Comparison of ENCODE assay signal across 19 cellular contexts in the genomic region with DNA sequence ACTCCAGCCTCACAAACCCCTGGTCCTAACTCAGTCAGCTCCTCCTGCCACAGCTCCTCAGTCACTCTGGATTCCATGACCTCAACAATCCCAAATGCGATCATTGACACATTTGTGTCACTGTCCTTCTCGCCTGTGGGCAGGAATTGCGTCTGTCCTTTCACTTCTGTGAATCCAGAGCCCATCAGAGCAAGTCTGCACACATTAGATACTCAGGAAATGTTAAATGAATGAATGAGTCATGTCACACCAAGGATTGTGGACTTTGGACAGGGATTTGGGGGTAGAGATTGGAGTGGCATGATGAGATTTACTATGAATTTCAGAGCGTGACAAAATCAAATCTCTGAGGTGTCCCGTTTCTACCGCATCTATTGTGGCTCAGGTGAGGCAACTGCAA. TPM values are rescaled to one million over a fixed set of nuclear protein-coding genes. Genes with fewer than 3 reads are reported as not detected.
DNase-seq lines count a peak whose midpoint lies in the region; FAIRE-seq and TF ChIP-seq lines count a peak whose summit lies in the region.
"Had no signal": no experiment of that assay in that cellular context is flagged by ENCODE, and none has a peak within 500 bp of the region (broad histone marks: within the 10 kb centered on the region; RNA-seq: fewer than 3 reads in every experiment).

No MANE protein-coding gene starts in this region.

- no peak overlapping the region for H2AFZ ChIP-seq in H1 (ENCODE audit: low read length)
- no peak overlapping the region for H2AFZ ChIP-seq in osteoblast (ENCODE audit: low read length)
- no peak overlapping the region for H2AFZ ChIP-seq in H9 (ENCODE audit: low read length)

- no peak overlapping the region for H3K4me2 ChIP-seq in H1 (ENCODE audit: insufficient read depth in 1 of 2, low read depth in 2 of 2, low read length in 2 of 2)
- H3K4me2 ChIP-seq in osteoblast (ENCODE audit: insufficient read depth, low read length), result peak overlapping the region; percentile 15
- H3K4me2 ChIP-seq in H9 (ENCODE audit: insufficient read depth, insufficient read length, low read length), result no peak overlapping the region
- H3K4me2 ChIP-seq: BLaER1 had no signal

- peaks cover 8% of the 10 kb centered on the region for H3K27me3 Mint-ChIP-seq in activated naive CD4-positive, alpha-beta T cell treated with anti-CD3 and anti-CD28 coated beads for 36 hours (ENCODE audit: low read depth)
- H3K27me3 Mint-ChIP-seq in H9 (ENCODE audit: low read depth), result peaks cover 3% of the 10 kb centered on the region

- WGBS in H1 (ENCODE audit: extremely low coverage in 1 of 2, insufficient coverage in 1 of 2, insufficient read length in 1 of 2, insufficient replicate concordance in 2 of 2, low coverage in 1 of 2, low lambda C conversion rate in 2 of 2, missing lambda C conversion rate in 1 of 2), 2 experiments, result 95% methylated on average over 6 of the region's 6 CpGs; no CpG with 5 or more reads in 1 of the 2 experiments
- whole genome bisulfite sequencing in H9 (ENCODE audit: extremely low coverage, insufficient read length, low lambda C conversion rate), result no CpG with 5 or more reads among the region's 6 CpGs

- POLR2A ChIA-PET in H1 (lab: Charles Lee; ENCODE audit: partially characterized antibody), result no interaction called here

- DNase-seq in DMS53 treated with DMSO at 0.1 percent for 48 hours (lab: John Stamatoyannopoulos, UW; ENCODE audit: unreplicated experiment) (peak; percentile 87), LHCN-M2 (ENCODE audit: low read depth) (peak; percentile 21), H1 (ENCODE audit: low read depth in 1 of 2, low spot score in 2 of 2) (no peak), osteoblast (ENCODE audit: insufficient read length, low spot score, missing footprints) (no peak), GM12891 (ENCODE audit: insufficient read length, low spot score) (no peak), GM19239 (ENCODE audit: insufficient read length, low spot score) (no peak), H9 (no peak)
- no peak for DNase-seq in activated naive CD4-positive, alpha-beta T cell treated with anti-CD3 and anti-CD28 coated beads for 36 hours
- DNase-seq: activated CD4-positive, alpha-beta memory T cell treated with anti-CD3 and anti-CD28 coated beads for 36 hours; adrenal gland; cerebellar nuclear complex; immature natural killer cell; NCI-H1092 treated with DMSO at 0.1 percent for 48 hours; ovary; stomach had no signal

- no peak for TF ChIP-seq POLR2A in H1 (IDR thresholded peaks at IDR 0.05; ENCODE audit: control extremely low read depth in 1 of 2, low read depth in 2 of 2, low read length in 2 of 2)
- no peak for TF ChIP-seq POLR2A in GM12891 (IDR thresholded peaks at IDR 0.05; ENCODE audit: low read depth, low read length)

- H2BK5ac ChIP-seq in H1 (ENCODE audit: low read depth, low read length), result no peak overlapping the region
- no peak overlapping the region for H2BK5ac ChIP-seq in H9 (ENCODE audit: insufficient read length, low read length)

- no peak overlapping the region for H2BK15ac ChIP-seq in H1 (ENCODE audit: low read length)
- no peak overlapping the region for H2BK15ac ChIP-seq in H9 (ENCODE audit: low read depth, low read length)

- intact Hi-C loops in activated naive CD4-positive, alpha-beta T cell treated with anti-CD3 and anti-CD28 coated beads for 36 hours (cut with micrococcal nuclease), result loop anchor here (2.0 kb wide), 1 partner anchor 73 kb away; no protein-coding TSS in a partner anchor

- H4K91ac ChIP-seq in H1 (replicated peaks; ENCODE audit: insufficient read length, low read length) (no peak overlapping the region), H9 (ENCODE audit: insufficient read length, low read depth, low read length) (no peak overlapping the region)

- no peak overlapping the region for H2AK5ac ChIP-seq in H1 (ENCODE audit: low read depth, low read length)
- H2AK5ac ChIP-seq in H9 (ENCODE audit: insufficient read length, low read length), result no peak overlapping the region

- no peak for TF ChIP-seq RAD21 in H1 (IDR thresholded peaks at IDR 0.05 in 1 of 2, conservative IDR thresholded peaks at IDR 0.05 in 1 of 2; ENCODE audit: low read depth in 2 of 2, low read length in 2 of 2)

- H3K23ac ChIP-seq in H1 (ENCODE audit: insufficient read length) (no peak overlapping the region), H9 (ENCODE audit: insufficient read length, low read depth, low read length) (no peak overlapping the region)

- H3K9me3 ChIP-seq in H1 (ENCODE audit: insufficient read depth in 2 of 2, low read depth in 1 of 2, low read length in 1 of 2), result no peaks in the 10 kb centered on the region
- H3K9me3 ChIP-seq in osteoblast (ENCODE audit: low read depth, low read length), result no peaks in the 10 kb centered on the region
- H3K9me3 ChIP-seq in H9 (ENCODE audit: control insufficient read depth, low read depth, low read length), result no peaks in the 10 kb centered on the region
- H3K9me3 ChIP-seq: adrenal gland, BLaER1, ovary, SJSA1 had no signal

- H3K4me1 Mint-ChIP-seq in activated naive CD4-positive, alpha-beta T cell treated with anti-CD3 and anti-CD28 coated beads for 36 hours (ENCODE audit: low read depth), result peaks cover 4% of the 10 kb centered on the region
- H3K4me1 Mint-ChIP-seq in H9, result peaks cover 0 to 4% of the 10 kb centered on the region in 2 experiments; a peak in 1 of 4 replicates

- H3K4me1 ChIP-seq in H1 (replicated peaks in 1 of 4; ENCODE audit: control insufficient read depth in 3 of 4, insufficient read depth in 4 of 4, low read length in 3 of 4) (no peaks in the 10 kb centered on the region), osteoblast (ENCODE audit: insufficient read depth, low read length) (peaks cover 18% of the 10 kb centered on the region), H9 (ENCODE audit: insufficient read depth, low read length) (no peaks in the 10 kb centered on the region)
- H3K4me1 ChIP-seq: adrenal gland had no signal

- TF ChIP-seq CTCF in H1 (IDR thresholded peaks at IDR 0.05; ENCODE audit: control extremely low read depth in 1 of 3, insufficient read depth in 1 of 3, low read depth in 1 of 3, low read length in 3 of 3), result no peak
- TF ChIP-seq CTCF in osteoblast (IDR thresholded peaks at IDR 0.05; ENCODE audit: extremely low read depth, low read depth, low read length), result no peak
- TF ChIP-seq CTCF in H9 (conservative IDR thresholded peaks at IDR 0.05), result no peak

- H3K27ac Mint-ChIP-seq in activated naive CD4-positive, alpha-beta T cell treated with anti-CD3 and anti-CD28 coated beads for 36 hours, result no peak overlapping the region
- H3K27ac Mint-ChIP-seq in H9, result no peak overlapping the region
- H3K27ac Mint-ChIP-seq: activated CD4-positive, alpha-beta memory T cell treated with anti-CD3 and anti-CD28 coated beads for 36 hours; activated T-helper 1 cell treated with anti-CD3 and anti-CD28 coated beads, Interleukin-12 subunit alpha, Interleukin-12 subunit beta, Interleukin-2, Interleukin-4 antibody, amounts not matched to agents 30 ng/mL and 10 ng/mL and 1 ng/mL, durations not matched to agents 14 hours and 24 hours and 36 hours had no signal

- H2BK120ac ChIP-seq in H1 (replicated peaks; ENCODE audit: low read depth, low read length) (no peak overlapping the region), H9 (ENCODE audit: low read depth, low read length, poor library complexity, severe bottlenecking) (no peak overlapping the region)

- H3K79me1 ChIP-seq in H1 (ENCODE audit: low read depth, low read length) (no peaks in the 10 kb centered on the region), H9 (ENCODE audit: insufficient read depth, low read depth, low read length, poor library complexity, severe bottlenecking) (no peaks in the 10 kb centered on the region)

- H3K14ac ChIP-seq in H1 (ENCODE audit: insufficient read length), result no peak overlapping the region
- H3K14ac ChIP-seq in H9 (ENCODE audit: insufficient read depth, low read length), result no peak overlapping the region

- H3K36me3 Mint-ChIP-seq in activated naive CD4-positive, alpha-beta T cell treated with anti-CD3 and anti-CD28 coated beads for 36 hours (ENCODE audit: low read depth), result no peaks in the 10 kb centered on the region
- peaks cover 0 to 4% (median 0%) of the 10 kb centered on the region in 3 experiments; a peak in 2 of 7 replicates for H3K36me3 Mint-ChIP-seq in H9 (ENCODE audit: insufficient read depth in 1 of 3, low read depth in 3 of 3)
- H3K36me3 Mint-ChIP-seq: activated CD4-positive, alpha-beta memory T cell treated with anti-CD3 and anti-CD28 coated beads for 36 hours had no signal

- H4K8ac ChIP-seq in H1 (ENCODE audit: extremely low read depth, insufficient read depth, low read length), result no peak overlapping the region
- no peak overlapping the region for H4K8ac ChIP-seq in H9 (replicated peaks; ENCODE audit: insufficient read length, low read depth, low read length)

- H3K23me2 ChIP-seq in H1 (ENCODE audit: low read depth, low read length) (peaks cover 2% of the 10 kb centered on the region; the same call in 1 of the 2 replicates), H9 (ENCODE audit: insufficient read length, low read depth, low read length, poor library complexity, severe bottlenecking) (no peaks in the 10 kb centered on the region)

- no peaks in the 10 kb centered on the region for H3K9me3 Mint-ChIP-seq in activated naive CD4-positive, alpha-beta T cell treated with anti-CD3 and anti-CD28 coated beads for 36 hours
- peaks cover 0 to 4% of the 10 kb centered on the region in 2 experiments; a peak in 3 of 5 replicates for H3K9me3 Mint-ChIP-seq in H9
- H3K9me3 Mint-ChIP-seq: activated T-helper 1 cell treated with anti-CD3 and anti-CD28 coated beads, Interleukin-12 subunit alpha, Interleukin-12 subunit beta, Interleukin-2, Interleukin-4 antibody, amounts not matched to agents 30 ng/mL and 10 ng/mL and 1 ng/mL, durations not matched to agents 14 hours and 24 hours and 36 hours had no signal

- no peaks in the 10 kb centered on the region for H3K79me2 ChIP-seq in H1 (ENCODE audit: control insufficient read depth in 1 of 2, insufficient read depth in 2 of 2, low read length in 2 of 2)
- no peaks in the 10 kb centered on the region for H3K79me2 ChIP-seq in osteoblast (ENCODE audit: insufficient read depth, low read length)
- no peaks in the 10 kb centered on the region for H3K79me2 ChIP-seq in H9 (ENCODE audit: insufficient read depth, low read length)

- H3T11ph ChIP-seq in H9 (ENCODE audit: low read length), result no peak overlapping the region

- H3K9ac ChIP-seq in H1 (replicated peaks in 1 of 4; ENCODE audit: extremely low read depth in 1 of 4, low read depth in 3 of 4, low read length in 3 of 4) (no peak overlapping the region), H9 (ENCODE audit: extremely low read depth, insufficient read length, low read length) (no peak overlapping the region)
- H3K9ac ChIP-seq: BLaER1 had no signal

- FAIRE-seq in H1 (lab: Jason Lieb, UNC) (no peak), GM12891 (lab: Jason Lieb, UNC) (no peak), GM19239 (lab: Jason Lieb, UNC) (no peak)

- H3K18ac ChIP-seq in H1 (ENCODE audit: extremely low read depth, low read length) (no peak overlapping the region), H9 (ENCODE audit: insufficient read length, low read depth, low read length) (no peak overlapping the region)

- H3K27ac ChIP-seq in H1 (ENCODE audit: low read depth, low read length) (no peak overlapping the region), osteoblast (ENCODE audit: low read depth, low read length) (no peak overlapping the region), H9 (ENCODE audit: insufficient read length, low read depth, low read length) (no peak overlapping the region)
- H3K27ac ChIP-seq: adrenal gland, BLaER1, ovary, SJSA1, stomach had no signal

- H4K20me1 ChIP-seq in H1 (replicated peaks in 1 of 2; ENCODE audit: control insufficient read depth in 1 of 2, insufficient read depth in 2 of 2, low read length in 2 of 2) (no peaks in the 10 kb centered on the region), osteoblast (ENCODE audit: insufficient read depth, low read length) (no peaks in the 10 kb centered on the region), H9 (ENCODE audit: control insufficient read depth, insufficient read depth, insufficient read length) (no peaks in the 10 kb centered on the region)
- H4K20me1 ChIP-seq: BLaER1 had no signal

- H3K4ac ChIP-seq in H1 (replicated peaks; ENCODE audit: insufficient read length, low read depth, low read length) (peak overlapping the region; percentile 1), H9 (ENCODE audit: low read depth, low read length) (no peak overlapping the region)

- H3K56ac ChIP-seq in H1 (replicated peaks; ENCODE audit: insufficient read length, low read depth, low read length), result no peak overlapping the region
- no peak overlapping the region for H3K56ac ChIP-seq in H9 (ENCODE audit: insufficient read length, low read depth, low read length)

- CTCF ChIA-PET in H1 (lab: Charles Lee; ENCODE audit: partially characterized antibody), result no interaction called here
- CTCF ChIA-PET in activated naive CD4-positive, alpha-beta T cell treated with anti-CD3 and anti-CD28 coated beads for 36 hours (lab: Charles Lee), result no interaction called here

- H3K36me3 ChIP-seq in H1 (ENCODE audit: control insufficient read depth in 2 of 4, insufficient read depth in 4 of 4, low read length in 3 of 4), result no peaks in the 10 kb centered on the region
- H3K36me3 ChIP-seq in osteoblast (ENCODE audit: insufficient read depth, low read length), result no peaks in the 10 kb centered on the region
- H3K36me3 ChIP-seq: adrenal gland, BLaER1, ovary, SJSA1, stomach had no signal

- H4K5ac ChIP-seq in H1 (ENCODE audit: insufficient read length, low read depth, low read length), result no peak overlapping the region
- no peak overlapping the region for H4K5ac ChIP-seq in H9 (ENCODE audit: insufficient read length, low read depth, low read length)

- H3K4me3 Mint-ChIP-seq in activated naive CD4-positive, alpha-beta T cell treated with anti-CD3 and anti-CD28 coated beads for 36 hours, result no peak overlapping the region
- no peak overlapping the region for H3K4me3 Mint-ChIP-seq in H9
- H3K4me3 Mint-ChIP-seq: activated CD4-positive, alpha-beta memory T cell treated with anti-CD3 and anti-CD28 coated beads for 36 hours; activated T-helper 1 cell treated with anti-CD3 and anti-CD28 coated beads, Interleukin-12 subunit alpha, Interleukin-12 subunit beta, Interleukin-2, Interleukin-4 antibody, amounts not matched to agents 30 ng/mL and 10 ng/mL and 1 ng/mL, durations not matched to agents 14 hours and 24 hours and 36 hours; immature natural killer cell had no signal

- no peak for TF ChIP-seq EP300 in H1 (IDR thresholded peaks at IDR 0.05; ENCODE audit: borderline replicate concordance in 1 of 2, low read depth in 2 of 2, low read length in 2 of 2)

- H2BK12ac ChIP-seq in H1 (ENCODE audit: low read depth, low read length), result no peak overlapping the region
- no peak overlapping the region for H2BK12ac ChIP-seq in H9 (ENCODE audit: insufficient read length, low read depth, low read length)

- H3K27me3 ChIP-seq in H1 (replicated peaks in 1 of 4; ENCODE audit: control insufficient read depth in 3 of 4, extremely low read depth in 1 of 4, insufficient read depth in 3 of 4, low read length in 3 of 4) (peaks cover 0 to 2% (median 0%) of the 10 kb centered on the region in 4 experiments; a peak in 1 of 7 replicates), osteoblast (ENCODE audit: insufficient read depth, low read length) (no peaks in the 10 kb centered on the region), H9 (ENCODE audit: insufficient read depth, low read length) (no peaks in the 10 kb centered on the region)
- H3K27me3 ChIP-seq: BLaER1, ovary, SJSA1, stomach had no signal

- H2BK20ac ChIP-seq in H1 (ENCODE audit: low read length) (no peak overlapping the region), H9 (ENCODE audit: low read depth, low read length, poor library complexity, severe bottlenecking) (no peak overlapping the region)

- no peak overlapping the region for H3K4me3 ChIP-seq in H1 (ENCODE audit: extremely low read depth in 1 of 4, insufficient read depth in 2 of 4, low read depth in 3 of 4, low read length in 4 of 4)
- H3K4me3 ChIP-seq in osteoblast (ENCODE audit: insufficient read depth, low read length), result no peak overlapping the region
- H3K4me3 ChIP-seq: adrenal gland, BLaER1, ovary, SJSA1, stomach had no signal

RNA-seq across cellular contexts. Expression of a gene that starts 11.8 kb away (rescaled TPM):
- total RNA-seq in LHCN-M2 (2014; rRNA removed) (not detected in 2 replicates), osteoblast (not detected in 2 replicates), H9 (2021) (not detected in 2 replicates)
- polyA plus RNA-seq in LHCN-M2 (2012), result not detected
- not detected in 2 replicates for total RNA-seq in H1 (2021; fragmentation: NEBNext Ultra II Directional; extraction: Animal tissue kit (Norgen Biotek cat#: 25700))
- not detected in 2 replicates for polyA plus RNA-seq in H1 (2011; rRNA removed)
- not detected for polyA plus RNA-seq in H1 (2011; cell fraction: cytosol; rRNA removed)
- polyA plus RNA-seq in H1 (2011; cell fraction: nucleus; rRNA removed), result not detected
- polyA plus RNA-seq in H1 (2012, experiment 1 of 2), result not detected in 4 replicates
- polyA plus RNA-seq in H1 (2012, experiment 2 of 2), result not detected
- not detected for polyA plus RNA-seq in H1 (2013, experiment 1 of 2)
- not detected for polyA plus RNA-seq in H1 (2013, experiment 2 of 2)
- not detected in 2 replicates for polyA minus RNA-seq in H1 (2011; rRNA and poly(A)+ RNA removed)
- not detected for polyA minus RNA-seq in H1 (2011; cell fraction: cytosol; rRNA and poly(A)+ RNA removed)
- polyA minus RNA-seq in H1 (2011; cell fraction: nucleus; rRNA and poly(A)+ RNA removed), result not detected
- not detected for polyA plus RNA-seq in GM12891 (2012; ENCODE audit: low read depth, missing spikeins)
- not detected for total RNA-seq in activated naive CD4-positive, alpha-beta T cell treated with anti-CD3 and anti-CD28 coated beads for 36 hours
- total RNA-seq: activated CD4-positive, alpha-beta memory T cell treated with anti-CD3 and anti-CD28 coated beads for 36 hours; activated T-helper 1 cell treated with anti-CD3 and anti-CD28 coated beads, Interleukin-12 subunit alpha, Interleukin-12 subunit beta, Interleukin-2, Interleukin-4 antibody, amounts not matched to agents 30 ng/mL and 10 ng/mL and 1 ng/mL, durations not matched to agents 14 hours and 24 hours and 36 hours; adrenal gland; glomerular endothelial cell; ovary; SJSA1; stomach had no signal
- polyA plus RNA-seq: adrenal gland, immature natural killer cell, ovary had no signal

RNA-seq across cellular contexts. Expression of a gene that starts 13.9 kb away (rescaled TPM):
- total RNA-seq in LHCN-M2 (2014; rRNA removed) (not detected in 2 replicates), osteoblast (not detected in 2 replicates), H9 (2021) (not detected in 2 replicates)
- polyA plus RNA-seq in LHCN-M2 (2012), result 0.02 TPM
- total RNA-seq in H1 (2021; fragmentation: NEBNext Ultra II Directional; extraction: Animal tissue kit (Norgen Biotek cat#: 25700)), result not detected in 2 replicates
- polyA plus RNA-seq in H1 (2011; rRNA removed), result not detected in 2 replicates
- polyA plus RNA-seq in H1 (2011; cell fraction: cytosol; rRNA removed), result not detected
- not detected for polyA plus RNA-seq in H1 (2011; cell fraction: nucleus; rRNA removed)
- polyA plus RNA-seq in H1 (2012, experiment 1 of 2), result 0.34 to 1.2 TPM (median 0.40 TPM) in 3 of 4 replicates, not detected in the other
- not detected for polyA plus RNA-seq in H1 (2012, experiment 2 of 2)
- polyA plus RNA-seq in H1 (2013, experiment 1 of 2), result not detected
- not detected for polyA plus RNA-seq in H1 (2013, experiment 2 of 2)
- not detected in 2 replicates for polyA minus RNA-seq in H1 (2011; rRNA and poly(A)+ RNA removed)
- not detected for polyA minus RNA-seq in H1 (2011; cell fraction: cytosol; rRNA and poly(A)+ RNA removed)
- polyA minus RNA-seq in H1 (2011; cell fraction: nucleus; rRNA and poly(A)+ RNA removed), result 0.30 TPM
- not detected for polyA plus RNA-seq in GM12891 (2012; ENCODE audit: low read depth, missing spikeins)
- total RNA-seq in activated naive CD4-positive, alpha-beta T cell treated with anti-CD3 and anti-CD28 coated beads for 36 hours, result not detected
- total RNA-seq: activated CD4-positive, alpha-beta memory T cell treated with anti-CD3 and anti-CD28 coated beads for 36 hours; activated T-helper 1 cell treated with anti-CD3 and anti-CD28 coated beads, Interleukin-12 subunit alpha, Interleukin-12 subunit beta, Interleukin-2, Interleukin-4 antibody, amounts not matched to agents 30 ng/mL and 10 ng/mL and 1 ng/mL, durations not matched to agents 14 hours and 24 hours and 36 hours; adrenal gland; glomerular endothelial cell; SJSA1; stomach had no signal
- polyA plus RNA-seq: adrenal gland had no signal

Comparison
In these comparisons a context has a peak if more than half of its experiments do, and no peak if none do; other contexts are left out.
1. DNase-seq: peak in DMS53 treated with DMSO at 0.1 percent for 48 hours (single experiment) and LHCN-M2 (single experiment); none in H1 (0 of 2), osteoblast (single experiment), GM12891 (single experiment), GM19239 (single experiment), activated naive CD4-positive, alpha-beta T cell treated with anti-CD3 and anti-CD28 coated beads for 36 hours (single experiment) and H9 (single experiment).